ENCODE assay signal across 1 cellular context in genomic region chr7:55104707-55105433, GRCh38.
TF ChIP-seq lines count a peak whose summit lies in the region.

No MANE protein-coding gene starts in this region.

TF ChIP-seq in SK-N-SH treated with all-trans-retinoic acid at 6 μM for 48 hours, 23 proteins besides CTCF, POLR2A, EP300 and RAD21 (continued from another document):
- TF ChIP-seq, protein P1, sequence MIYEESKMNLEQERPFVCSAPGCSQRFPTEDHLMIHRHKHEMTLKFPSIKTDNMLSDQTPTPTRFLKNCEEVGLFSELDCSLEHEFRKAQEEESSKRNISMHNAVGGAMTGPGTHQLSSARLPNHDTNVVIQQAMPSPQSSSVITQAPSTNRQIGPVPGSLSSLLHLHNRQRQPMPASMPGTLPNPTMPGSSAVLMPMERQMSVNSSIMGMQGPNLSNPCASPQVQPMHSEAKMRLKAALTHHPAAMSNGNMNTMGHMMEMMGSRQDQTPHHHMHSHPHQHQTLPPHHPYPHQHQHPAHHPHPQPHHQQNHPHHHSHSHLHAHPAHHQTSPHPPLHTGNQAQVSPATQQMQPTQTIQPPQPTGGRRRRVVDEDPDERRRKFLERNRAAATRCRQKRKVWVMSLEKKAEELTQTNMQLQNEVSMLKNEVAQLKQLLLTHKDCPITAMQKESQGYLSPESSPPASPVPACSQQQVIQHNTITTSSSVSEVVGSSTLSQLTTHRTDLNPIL (CRISPR knock-in tag; IDR thresholded peaks at IDR 0.05; ENCODE audit: low read depth), result no peak
- TF ChIP-seq SNAI2 (CRISPR knock-in tag; IDR thresholded peaks at IDR 0.05), result no peak
- no peak for TF ChIP-seq ZC3H10 (CRISPR knock-in tag; IDR thresholded peaks at IDR 0.05)
- no peak for TF ChIP-seq POU6F1 (CRISPR knock-in tag; IDR thresholded peaks at IDR 0.05; ENCODE audit: borderline replicate concordance, low read depth)
- no peak for TF ChIP-seq OSR1 (CRISPR knock-in tag; IDR thresholded peaks at IDR 0.05)
